ENCODE assay signal across 22 cellular contexts in the genomic region with DNA sequence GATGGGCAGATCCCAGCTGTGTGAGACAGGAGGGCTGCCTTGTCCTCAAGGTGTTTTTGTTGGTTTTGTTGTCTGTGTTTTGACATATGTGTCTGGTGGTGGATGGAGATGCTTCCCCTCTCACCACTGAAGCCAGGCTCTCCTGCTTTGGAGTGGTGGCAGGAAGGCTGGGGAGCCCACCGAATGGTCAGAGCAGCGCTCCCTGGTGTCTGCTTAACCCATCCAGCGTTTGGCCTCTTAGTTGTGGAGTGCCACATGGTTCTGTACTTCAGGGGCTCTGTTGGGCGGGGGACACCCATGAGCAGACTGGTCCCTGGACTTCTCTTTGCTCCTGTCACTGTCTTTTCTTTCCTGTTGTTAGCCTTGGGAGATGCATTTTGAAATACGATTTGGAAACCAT.
"Had no signal": no experiment of that assay in that cellular context is flagged by ENCODE, and none has a peak within 500 bp of the region (broad histone marks: within the 10 kb centered on the region; RNA-seq: fewer than 3 reads in every experiment).

No MANE protein-coding gene starts in this region.

- H2AFZ ChIP-seq: PC-9 had no signal

- H3K4me2 ChIP-seq: PC-9 had no signal

- H3K4me3 Mint-ChIP-seq: activated B cell treated with CpG ODN at 0.5 μM for 24 hours; activated CD4-positive, alpha-beta memory T cell treated with anti-CD3 and anti-CD28 coated beads, Interleukin-2, amount 10 ng/mL, durations not matched to agents 7 days and 5 days; activated CD4-positive, alpha-beta T cell treated with anti-CD3 and anti-CD28 coated beads, Interleukin-2, amount 10 ng/mL, durations not matched to agents 24 days and 14 days; activated naive CD4-positive, alpha-beta T cell treated with anti-CD3 and anti-CD28 coated beads, Interleukin-2, amount 50 U/mL, for 24 hours; activated T-helper 1 cell treated with anti-CD3 and anti-CD28 coated beads, Interleukin-12 subunit alpha, Interleukin-12 subunit beta, Interleukin-2, Interleukin-4 antibody, amounts not matched to agents 30 ng/mL and 10 ng/mL and 1 ng/mL, durations not matched to agents 14 hours and 24 hours and 36 hours; central memory CD8-positive, alpha-beta T cell; T-helper 1 cell treated with Interleukin-12 subunit alpha and Interleukin-12 subunit beta and Interleukin-4 antibody, amounts not matched to agents 30 μg/mL and 1 μg/mL, for 36 hours had no signal

- H3K4me1 Mint-ChIP-seq: activated B cell treated with CpG ODN at 0.5 μM for 24 hours; activated naive CD4-positive, alpha-beta T cell treated with anti-CD3 and anti-CD28 coated beads, Interleukin-2, amount 50 U/mL, for 24 hours; central memory CD8-positive, alpha-beta T cell had no signal

- H3K4me3 ChIP-seq: body of pancreas, PC-9 had no signal

- H3K27me3 Mint-ChIP-seq: activated B cell treated with CpG ODN at 0.5 μM for 24 hours; activated CD4-positive, alpha-beta memory T cell treated with anti-CD3 and anti-CD28 coated beads, Interleukin-2, amount 10 ng/mL, durations not matched to agents 7 days and 5 days; activated CD4-positive, alpha-beta T cell treated with anti-CD3 and anti-CD28 coated beads, Interleukin-2, amount 10 ng/mL, durations not matched to agents 24 days and 14 days; activated naive CD4-positive, alpha-beta T cell treated with anti-CD3 and anti-CD28 coated beads, Interleukin-2, amount 50 U/mL, for 24 hours; central memory CD8-positive, alpha-beta T cell had no signal

- ATAC-seq: body of pancreas had no signal

- H3K27ac ChIP-seq: body of pancreas, PC-9 had no signal

- DNase-seq: activated B cell treated with CpG ODN at 0.5 μM for 24 hours; activated CD4-positive, alpha-beta memory T cell treated with anti-CD3 and anti-CD28 coated beads, Interleukin-2, amount 10 ng/mL, durations not matched to agents 7 days and 5 days; activated CD4-positive, alpha-beta T cell treated with anti-CD3 and anti-CD28 coated beads for 1 hour; activated CD4-positive, alpha-beta T cell treated with anti-CD3 and anti-CD28 coated beads, Interleukin-2, amount 10 ng/mL, durations not matched to agents 24 days and 14 days; activated CD8-positive, alpha-beta memory T cell treated with anti-CD3 and anti-CD28 coated beads, Interleukin-2, amount 50 U/mL, for 4 hours; activated effector memory CD4-positive, alpha-beta T cell treated with Interleukin-2 at 50 U/mL for 16 hours; activated naive CD4-positive, alpha-beta T cell; aorta; body of pancreas; KG1; NCI-H1048; NCI-H1417; NCI-H1694; NCI-H2029; NCI-H510A treated with DMSO at 0.1 percent for 48 hours; NCI-H69; PC-9; SHP77 treated with DMSO at 0.1 percent for 48 hours had no signal

- H3K27ac Mint-ChIP-seq: activated B cell treated with CpG ODN at 0.5 μM for 24 hours; activated CD4-positive, alpha-beta memory T cell treated with anti-CD3 and anti-CD28 coated beads, Interleukin-2, amount 10 ng/mL, durations not matched to agents 7 days and 5 days; activated CD4-positive, alpha-beta T cell treated with anti-CD3 and anti-CD28 coated beads, Interleukin-2, amount 10 ng/mL, durations not matched to agents 24 days and 14 days; activated naive CD4-positive, alpha-beta T cell treated with anti-CD3 and anti-CD28 coated beads, Interleukin-2, amount 50 U/mL, for 24 hours; activated T-helper 1 cell treated with anti-CD3 and anti-CD28 coated beads, Interleukin-12 subunit alpha, Interleukin-12 subunit beta, Interleukin-2, Interleukin-4 antibody, amounts not matched to agents 30 ng/mL and 10 ng/mL and 1 ng/mL, durations not matched to agents 14 hours and 24 hours and 36 hours; T-helper 1 cell treated with Interleukin-12 subunit alpha and Interleukin-12 subunit beta and Interleukin-4 antibody, amounts not matched to agents 30 μg/mL and 1 μg/mL, for 36 hours had no signal

- H3K9me3 ChIP-seq: body of pancreas had no signal

- H3K9me3 Mint-ChIP-seq: activated B cell treated with CpG ODN at 0.5 μM for 24 hours; activated CD4-positive, alpha-beta memory T cell treated with anti-CD3 and anti-CD28 coated beads, Interleukin-2, amount 10 ng/mL, durations not matched to agents 7 days and 5 days; activated CD4-positive, alpha-beta T cell treated with anti-CD3 and anti-CD28 coated beads, Interleukin-2, amount 10 ng/mL, durations not matched to agents 24 days and 14 days; activated naive CD4-positive, alpha-beta T cell treated with anti-CD3 and anti-CD28 coated beads, Interleukin-2, amount 50 U/mL, for 24 hours; activated T-helper 1 cell treated with anti-CD3 and anti-CD28 coated beads, Interleukin-12 subunit alpha, Interleukin-12 subunit beta, Interleukin-2, Interleukin-4 antibody, amounts not matched to agents 30 ng/mL and 10 ng/mL and 1 ng/mL, durations not matched to agents 14 hours and 24 hours and 36 hours; central memory CD8-positive, alpha-beta T cell; T-helper 1 cell treated with Interleukin-12 subunit alpha and Interleukin-12 subunit beta and Interleukin-4 antibody, amounts not matched to agents 30 μg/mL and 1 μg/mL, for 36 hours had no signal

- H3K27me3 ChIP-seq: body of pancreas had no signal
